ENCODE assay signal across 1 cellular context in the genomic region with DNA sequence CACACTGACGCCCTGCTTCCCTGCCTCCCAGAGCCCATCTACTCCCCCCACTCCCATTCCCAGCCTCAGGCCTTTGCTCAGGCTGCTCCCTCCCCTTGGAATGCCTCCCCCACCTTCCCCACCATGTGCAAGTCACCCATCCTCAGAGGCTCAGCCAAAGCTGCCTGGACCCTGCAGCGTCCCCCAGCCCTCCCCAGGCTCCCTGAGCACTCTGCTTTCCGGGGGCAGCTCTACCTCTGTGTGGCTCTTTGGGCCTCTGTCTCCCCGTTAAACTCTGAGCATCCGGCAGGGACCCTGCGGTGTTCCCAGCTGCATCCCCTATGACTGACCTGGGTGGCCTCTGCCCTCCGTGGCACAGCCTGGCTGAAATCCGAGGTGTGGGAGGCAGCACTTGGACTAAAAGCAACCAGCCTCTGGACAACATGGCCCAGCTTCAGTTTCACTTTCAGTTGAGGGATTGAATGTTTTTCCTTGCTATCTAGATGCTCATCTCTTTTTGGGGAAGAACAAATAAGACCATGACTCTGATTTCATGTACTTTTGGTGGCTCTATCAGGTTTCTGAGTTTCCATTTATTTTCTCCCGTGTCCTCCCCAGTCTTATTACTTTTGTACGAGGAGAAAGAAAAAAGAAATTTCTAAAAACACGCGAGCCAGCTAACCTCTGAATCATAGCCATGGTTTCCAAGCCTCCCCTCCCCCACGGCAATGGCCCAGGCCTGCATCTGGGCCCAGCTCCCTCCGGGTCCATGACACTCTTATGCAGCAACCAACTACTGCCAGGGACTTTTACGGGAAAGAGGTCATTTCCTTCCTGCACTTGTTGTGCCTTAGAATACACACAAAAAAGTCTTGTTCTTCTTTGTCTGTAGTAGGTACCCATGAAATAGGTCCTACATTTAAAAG.
A peak's percentile ranks its signal among the peaks of the same experiment; 100 is the strongest.
TF ChIP-seq lines count a peak whose summit lies in the region.

No MANE protein-coding gene starts in this region.

TF ChIP-seq in HepG2, 621 proteins besides CTCF, POLR2A, EP300 and RAD21 (continued from another document and continues in another):
- TF ChIP-seq, protein P1, sequence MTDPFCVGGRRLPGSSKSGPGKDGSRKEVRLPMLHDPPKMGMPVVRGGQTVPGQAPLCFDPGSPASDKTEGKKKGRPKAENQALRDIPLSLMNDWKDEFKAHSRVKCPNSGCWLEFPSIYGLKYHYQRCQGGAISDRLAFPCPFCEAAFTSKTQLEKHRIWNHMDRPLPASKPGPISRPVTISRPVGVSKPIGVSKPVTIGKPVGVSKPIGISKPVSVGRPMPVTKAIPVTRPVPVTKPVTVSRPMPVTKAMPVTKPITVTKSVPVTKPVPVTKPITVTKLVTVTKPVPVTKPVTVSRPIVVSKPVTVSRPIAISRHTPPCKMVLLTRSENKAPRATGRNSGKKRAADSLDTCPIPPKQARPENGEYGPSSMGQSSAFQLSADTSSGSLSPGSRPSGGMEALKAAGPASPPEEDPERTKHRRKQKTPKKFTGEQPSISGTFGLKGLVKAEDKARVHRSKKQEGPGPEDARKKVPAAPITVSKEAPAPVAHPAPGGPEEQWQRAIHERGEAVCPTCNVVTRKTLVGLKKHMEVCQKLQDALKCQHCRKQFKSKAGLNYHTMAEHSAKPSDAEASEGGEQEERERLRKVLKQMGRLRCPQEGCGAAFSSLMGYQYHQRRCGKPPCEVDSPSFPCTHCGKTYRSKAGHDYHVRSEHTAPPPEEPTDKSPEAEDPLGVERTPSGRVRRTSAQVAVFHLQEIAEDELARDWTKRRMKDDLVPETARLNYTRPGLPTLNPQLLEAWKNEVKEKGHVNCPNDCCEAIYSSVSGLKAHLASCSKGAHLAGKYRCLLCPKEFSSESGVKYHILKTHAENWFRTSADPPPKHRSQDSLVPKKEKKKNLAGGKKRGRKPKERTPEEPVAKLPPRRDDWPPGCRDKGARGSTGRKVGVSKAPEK (CRISPR knock-in tag; IDR thresholded peaks at IDR 0.05; ENCODE audit: borderline replicate concordance): no peak
- TF ChIP-seq DMAP1 (CRISPR knock-in tag; IDR thresholded peaks at IDR 0.05) (0 out of 2 replicates have a peak, but pooled peaks have one; percentile 11), TBX2 (CRISPR knock-in tag; IDR thresholded peaks at IDR 0.05; ENCODE audit: borderline replicate concordance) (no peak; the same call in 1 of the 2 replicates), ZNF124 (CRISPR knock-in tag; IDR thresholded peaks at IDR 0.05) (no peak), TAF15 (IDR thresholded peaks at IDR 0.05; ENCODE audit: low read depth, low read length, poor library complexity, severe bottlenecking) (no peak), NFE2L1 (CRISPR knock-in tag; IDR thresholded peaks at IDR 0.05; ENCODE audit: borderline replicate concordance) (0 out of 2 replicates have a peak, but pooled peaks have one; percentile 40), KLF16 (CRISPR knock-in tag; IDR thresholded peaks at IDR 0.05) (no peak; a peak in 1 of 4 replicates), ZC3H4 (CRISPR knock-in tag; IDR thresholded peaks at IDR 0.05; ENCODE audit: borderline replicate concordance) (no peak), ZNF337 (CRISPR knock-in tag; IDR thresholded peaks at IDR 0.05; ENCODE audit: borderline replicate concordance, low read depth) (no peak), THAP11 (CRISPR knock-in tag; IDR thresholded peaks at IDR 0.05) (no peak), DR1 (CRISPR knock-in tag; IDR thresholded peaks at IDR 0.05) (no peak), ZNF230 (CRISPR knock-in tag; IDR thresholded peaks at IDR 0.05) (0 out of 2 replicates have a peak, but pooled peaks have one; percentile 5), ZNF549 (CRISPR knock-in tag; IDR thresholded peaks at IDR 0.05) (no peak), KLF6 (CRISPR knock-in tag; IDR thresholded peaks at IDR 0.05) (no peak), IRF2 (CRISPR knock-in tag; IDR thresholded peaks at IDR 0.05) (peak; percentile 94), JUN (CRISPR knock-in tag; IDR thresholded peaks at IDR 0.05) (no peak), ZNF780A (CRISPR knock-in tag; IDR thresholded peaks at IDR 0.05) (no peak), SATB2 (CRISPR knock-in tag; IDR thresholded peaks at IDR 0.05) (no peak), REXO4 (CRISPR knock-in tag; IDR thresholded peaks at IDR 0.05; ENCODE audit: borderline replicate concordance) (no peak), ATM (IDR thresholded peaks at IDR 0.05; ENCODE audit: borderline replicate concordance) (no peak), ZSCAN25 (CRISPR knock-in tag; IDR thresholded peaks at IDR 0.05) (0 out of 2 replicates have a peak, but pooled peaks have one; percentile 23), DPF2 (CRISPR knock-in tag; IDR thresholded peaks at IDR 0.05; ENCODE audit: borderline replicate concordance, low read depth) (0 out of 2 replicates have a peak, but pooled peaks have one; percentile 23), PHB2 (IDR thresholded peaks at IDR 0.05; ENCODE audit: partially characterized antibody) (no peak), MED13 (CRISPR knock-in tag; IDR thresholded peaks at IDR 0.05) (no peak), ZNF777 (CRISPR knock-in tag; IDR thresholded peaks at IDR 0.05) (no peak)
- TF ChIP-seq, protein P2, sequence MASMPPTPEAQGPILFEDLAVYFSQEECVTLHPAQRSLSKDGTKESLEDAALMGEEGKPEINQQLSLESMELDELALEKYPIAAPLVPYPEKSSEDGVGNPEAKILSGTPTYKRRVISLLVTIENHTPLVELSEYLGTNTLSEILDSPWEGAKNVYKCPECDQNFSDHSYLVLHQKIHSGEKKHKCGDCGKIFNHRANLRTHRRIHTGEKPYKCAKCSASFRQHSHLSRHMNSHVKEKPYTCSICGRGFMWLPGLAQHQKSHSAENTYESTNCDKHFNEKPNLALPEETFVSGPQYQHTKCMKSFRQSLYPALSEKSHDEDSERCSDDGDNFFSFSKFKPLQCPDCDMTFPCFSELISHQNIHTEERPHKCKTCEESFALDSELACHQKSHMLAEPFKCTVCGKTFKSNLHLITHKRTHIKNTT (CRISPR knock-in tag; IDR thresholded peaks at IDR 0.05): no peak
- TF ChIP-seq, protein P3, sequence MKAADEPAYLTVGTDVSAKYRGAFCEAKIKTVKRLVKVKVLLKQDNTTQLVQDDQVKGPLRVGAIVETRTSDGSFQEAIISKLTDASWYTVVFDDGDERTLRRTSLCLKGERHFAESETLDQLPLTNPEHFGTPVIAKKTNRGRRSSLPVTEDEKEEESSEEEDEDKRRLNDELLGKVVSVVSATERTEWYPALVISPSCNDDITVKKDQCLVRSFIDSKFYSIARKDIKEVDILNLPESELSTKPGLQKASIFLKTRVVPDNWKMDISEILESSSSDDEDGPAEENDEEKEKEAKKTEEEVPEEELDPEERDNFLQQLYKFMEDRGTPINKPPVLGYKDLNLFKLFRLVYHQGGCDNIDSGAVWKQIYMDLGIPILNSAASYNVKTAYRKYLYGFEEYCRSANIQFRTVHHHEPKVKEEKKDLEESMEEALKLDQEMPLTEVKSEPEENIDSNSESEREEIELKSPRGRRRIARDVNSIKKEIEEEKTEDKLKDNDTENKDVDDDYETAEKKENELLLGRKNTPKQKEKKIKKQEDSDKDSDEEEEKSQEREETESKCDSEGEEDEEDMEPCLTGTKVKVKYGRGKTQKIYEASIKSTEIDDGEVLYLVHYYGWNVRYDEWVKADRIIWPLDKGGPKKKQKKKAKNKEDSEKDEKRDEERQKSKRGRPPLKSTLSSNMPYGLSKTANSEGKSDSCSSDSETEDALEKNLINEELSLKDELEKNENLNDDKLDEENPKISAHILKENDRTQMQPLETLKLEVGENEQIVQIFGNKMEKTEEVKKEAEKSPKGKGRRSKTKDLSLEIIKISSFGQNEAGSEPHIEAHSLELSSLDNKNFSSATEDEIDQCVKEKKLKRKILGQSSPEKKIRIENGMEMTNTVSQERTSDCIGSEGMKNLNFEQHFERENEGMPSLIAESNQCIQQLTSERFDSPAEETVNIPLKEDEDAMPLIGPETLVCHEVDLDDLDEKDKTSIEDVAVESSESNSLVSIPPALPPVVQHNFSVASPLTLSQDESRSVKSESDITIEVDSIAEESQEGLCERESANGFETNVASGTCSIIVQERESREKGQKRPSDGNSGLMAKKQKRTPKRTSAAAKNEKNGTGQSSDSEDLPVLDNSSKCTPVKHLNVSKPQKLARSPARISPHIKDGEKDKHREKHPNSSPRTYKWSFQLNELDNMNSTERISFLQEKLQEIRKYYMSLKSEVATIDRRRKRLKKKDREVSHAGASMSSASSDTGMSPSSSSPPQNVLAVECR (CRISPR knock-in tag; IDR thresholded peaks at IDR 0.05; ENCODE audit: borderline replicate concordance): peak; percentile 15; the same call in 1 of the 2 replicates
- TF ChIP-seq, protein P4, sequence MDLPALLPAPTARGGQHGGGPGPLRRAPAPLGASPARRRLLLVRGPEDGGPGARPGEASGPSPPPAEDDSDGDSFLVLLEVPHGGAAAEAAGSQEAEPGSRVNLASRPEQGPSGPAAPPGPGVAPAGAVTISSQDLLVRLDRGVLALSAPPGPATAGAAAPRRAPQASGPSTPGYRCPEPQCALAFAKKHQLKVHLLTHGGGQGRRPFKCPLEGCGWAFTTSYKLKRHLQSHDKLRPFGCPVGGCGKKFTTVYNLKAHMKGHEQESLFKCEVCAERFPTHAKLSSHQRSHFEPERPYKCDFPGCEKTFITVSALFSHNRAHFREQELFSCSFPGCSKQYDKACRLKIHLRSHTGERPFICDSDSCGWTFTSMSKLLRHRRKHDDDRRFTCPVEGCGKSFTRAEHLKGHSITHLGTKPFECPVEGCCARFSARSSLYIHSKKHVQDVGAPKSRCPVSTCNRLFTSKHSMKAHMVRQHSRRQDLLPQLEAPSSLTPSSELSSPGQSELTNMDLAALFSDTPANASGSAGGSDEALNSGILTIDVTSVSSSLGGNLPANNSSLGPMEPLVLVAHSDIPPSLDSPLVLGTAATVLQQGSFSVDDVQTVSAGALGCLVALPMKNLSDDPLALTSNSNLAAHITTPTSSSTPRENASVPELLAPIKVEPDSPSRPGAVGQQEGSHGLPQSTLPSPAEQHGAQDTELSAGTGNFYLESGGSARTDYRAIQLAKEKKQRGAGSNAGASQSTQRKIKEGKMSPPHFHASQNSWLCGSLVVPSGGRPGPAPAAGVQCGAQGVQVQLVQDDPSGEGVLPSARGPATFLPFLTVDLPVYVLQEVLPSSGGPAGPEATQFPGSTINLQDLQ (CRISPR knock-in tag; IDR thresholded peaks at IDR 0.05): no peak
- TF ChIP-seq, protein P5, sequence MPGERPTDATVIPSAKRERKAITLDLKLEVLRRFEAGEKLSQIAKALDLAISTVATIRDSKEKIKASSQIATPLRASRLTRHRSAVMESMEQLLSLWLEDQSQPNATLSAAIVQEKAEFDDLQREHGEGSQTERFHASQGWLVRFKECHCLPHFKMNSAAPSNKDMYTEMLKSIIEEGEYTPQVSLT (CRISPR knock-in tag; IDR thresholded peaks at IDR 0.05; ENCODE audit: borderline replicate concordance, low read depth): no peak
- TF ChIP-seq, protein P6, sequence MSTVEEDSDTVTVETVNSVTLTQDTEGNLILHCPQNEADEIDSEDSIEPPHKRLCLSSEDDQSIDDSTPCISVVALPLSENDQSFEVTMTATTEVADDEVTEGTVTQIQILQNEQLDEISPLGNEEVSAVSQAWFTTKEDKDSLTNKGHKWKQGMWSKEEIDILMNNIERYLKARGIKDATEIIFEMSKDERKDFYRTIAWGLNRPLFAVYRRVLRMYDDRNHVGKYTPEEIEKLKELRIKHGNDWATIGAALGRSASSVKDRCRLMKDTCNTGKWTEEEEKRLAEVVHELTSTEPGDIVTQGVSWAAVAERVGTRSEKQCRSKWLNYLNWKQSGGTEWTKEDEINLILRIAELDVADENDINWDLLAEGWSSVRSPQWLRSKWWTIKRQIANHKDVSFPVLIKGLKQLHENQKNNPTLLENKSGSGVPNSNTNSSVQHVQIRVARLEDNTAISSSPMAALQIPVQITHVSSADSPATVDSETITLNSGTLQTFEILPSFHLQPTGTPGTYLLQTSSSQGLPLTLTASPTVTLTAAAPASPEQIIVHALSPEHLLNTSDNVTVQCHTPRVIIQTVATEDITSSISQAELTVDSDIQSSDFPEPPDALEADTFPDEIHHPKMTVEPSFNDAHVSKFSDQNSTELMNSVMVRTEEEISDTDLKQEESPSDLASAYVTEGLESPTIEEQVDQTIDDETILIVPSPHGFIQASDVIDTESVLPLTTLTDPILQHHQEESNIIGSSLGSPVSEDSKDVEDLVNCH (CRISPR knock-in tag; IDR thresholded peaks at IDR 0.05): no peak
- TF ChIP-seq, protein P7, sequence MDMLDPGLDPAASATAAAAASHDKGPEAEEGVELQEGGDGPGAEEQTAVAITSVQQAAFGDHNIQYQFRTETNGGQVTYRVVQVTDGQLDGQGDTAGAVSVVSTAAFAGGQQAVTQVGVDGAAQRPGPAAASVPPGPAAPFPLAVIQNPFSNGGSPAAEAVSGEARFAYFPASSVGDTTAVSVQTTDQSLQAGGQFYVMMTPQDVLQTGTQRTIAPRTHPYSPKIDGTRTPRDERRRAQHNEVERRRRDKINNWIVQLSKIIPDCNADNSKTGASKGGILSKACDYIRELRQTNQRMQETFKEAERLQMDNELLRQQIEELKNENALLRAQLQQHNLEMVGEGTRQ (IDR thresholded peaks at IDR 0.05; ENCODE audit: low read depth, low read length): no peak
- TF ChIP-seq, protein P7 (CRISPR knock-in tag; IDR thresholded peaks at IDR 0.05; ENCODE audit: borderline replicate concordance): no peak
- TF ChIP-seq, protein P8, sequence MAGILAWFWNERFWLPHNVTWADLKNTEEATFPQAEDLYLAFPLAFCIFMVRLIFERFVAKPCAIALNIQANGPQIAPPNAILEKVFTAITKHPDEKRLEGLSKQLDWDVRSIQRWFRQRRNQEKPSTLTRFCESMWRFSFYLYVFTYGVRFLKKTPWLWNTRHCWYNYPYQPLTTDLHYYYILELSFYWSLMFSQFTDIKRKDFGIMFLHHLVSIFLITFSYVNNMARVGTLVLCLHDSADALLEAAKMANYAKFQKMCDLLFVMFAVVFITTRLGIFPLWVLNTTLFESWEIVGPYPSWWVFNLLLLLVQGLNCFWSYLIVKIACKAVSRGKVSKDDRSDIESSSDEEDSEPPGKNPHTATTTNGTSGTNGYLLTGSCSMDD (CRISPR knock-in tag; IDR thresholded peaks at IDR 0.05): no peak
- TF ChIP-seq, protein P9, sequence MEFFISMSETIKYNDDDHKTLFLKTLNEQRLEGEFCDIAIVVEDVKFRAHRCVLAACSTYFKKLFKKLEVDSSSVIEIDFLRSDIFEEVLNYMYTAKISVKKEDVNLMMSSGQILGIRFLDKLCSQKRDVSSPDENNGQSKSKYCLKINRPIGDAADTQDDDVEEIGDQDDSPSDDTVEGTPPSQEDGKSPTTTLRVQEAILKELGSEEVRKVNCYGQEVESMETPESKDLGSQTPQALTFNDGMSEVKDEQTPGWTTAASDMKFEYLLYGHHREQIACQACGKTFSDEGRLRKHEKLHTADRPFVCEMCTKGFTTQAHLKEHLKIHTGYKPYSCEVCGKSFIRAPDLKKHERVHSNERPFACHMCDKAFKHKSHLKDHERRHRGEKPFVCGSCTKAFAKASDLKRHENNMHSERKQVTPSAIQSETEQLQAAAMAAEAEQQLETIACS (CRISPR knock-in tag; IDR thresholded peaks at IDR 0.05): no peak
- TF ChIP-seq, protein P10, sequence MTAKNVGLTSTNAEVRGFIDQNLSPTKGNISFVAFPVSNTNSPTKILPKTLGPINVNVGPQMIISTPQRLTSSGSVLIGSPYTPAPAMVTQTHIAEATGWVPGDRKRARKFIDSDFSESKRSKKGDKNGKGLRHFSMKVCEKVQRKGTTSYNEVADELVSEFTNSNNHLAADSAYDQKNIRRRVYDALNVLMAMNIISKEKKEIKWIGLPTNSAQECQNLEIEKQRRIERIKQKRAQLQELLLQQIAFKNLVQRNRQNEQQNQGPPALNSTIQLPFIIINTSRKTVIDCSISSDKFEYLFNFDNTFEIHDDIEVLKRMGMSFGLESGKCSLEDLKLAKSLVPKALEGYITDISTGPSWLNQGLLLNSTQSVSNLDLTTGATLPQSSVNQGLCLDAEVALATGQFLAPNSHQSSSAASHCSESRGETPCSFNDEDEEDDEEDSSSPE (CRISPR knock-in tag; IDR thresholded peaks at IDR 0.05): no peak
